Comparison of ENCODE assay signal across 28 cellular contexts in the genomic region with DNA sequence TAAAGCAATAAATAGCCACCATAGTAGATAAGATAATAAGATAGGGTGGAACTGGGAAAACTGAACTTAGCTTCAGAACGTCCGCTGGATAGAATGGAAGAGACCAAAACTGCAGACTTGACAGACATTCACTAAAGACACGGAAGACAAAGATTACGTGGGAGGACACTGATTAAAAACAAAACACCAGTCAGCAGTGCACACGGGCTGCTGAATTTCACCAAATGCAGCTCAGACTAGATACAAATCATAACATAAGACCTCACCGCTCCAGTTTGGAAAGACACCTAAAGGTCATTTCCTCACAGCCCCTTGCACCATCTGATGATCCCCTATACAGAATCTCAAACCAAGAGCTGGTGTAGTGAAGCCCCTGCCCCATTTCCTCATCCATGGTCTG. TPM values are rescaled to one million over a fixed set of nuclear protein-coding genes. Genes with fewer than 3 reads are reported as not detected.
A peak's percentile ranks its signal among the peaks of the same experiment; 100 is the strongest.
DNase-seq lines count a peak whose midpoint lies in the region; FAIRE-seq and TF ChIP-seq lines count a peak whose summit lies in the region.
"Had no signal": no experiment of that assay in that cellular context is flagged by ENCODE, and none has a peak within 500 bp of the region (broad histone marks: within the 10 kb centered on the region; RNA-seq: fewer than 3 reads in every experiment).

No MANE protein-coding gene starts in this region.

- TF ChIP-seq CTCF in bronchial epithelial cell (IDR thresholded peaks at IDR 0.05; ENCODE audit: insufficient read depth, low read length, severe bottlenecking) = no peak

- no peak overlapping the region for H3K27ac Mint-ChIP-seq in activated CD4-positive, alpha-beta memory T cell treated with anti-CD3 and anti-CD28 coated beads for 36 hours
- H3K27ac Mint-ChIP-seq in activated CD4-positive, alpha-beta memory T cell treated with anti-CD3 and anti-CD28 coated beads, Interleukin-2, amount 10 ng/mL, durations not matched to agents 7 days and 5 days = no peak overlapping the region
- H3K27ac Mint-ChIP-seq: B cell; CD4-positive, alpha-beta memory T cell; CD4-positive, CD25-positive, alpha-beta regulatory T cell; CD8-positive, alpha-beta memory T cell had no signal

- DNase-seq in activated CD4-positive, alpha-beta memory T cell treated with anti-CD3 and anti-CD28 coated beads for 36 hours = peak; percentile 18
- DNase-seq in activated CD4-positive, alpha-beta memory T cell treated with anti-CD3 and anti-CD28 coated beads, Interleukin-2, amount 10 ng/mL, durations not matched to agents 7 days and 5 days = no peak
- DNase-seq in bronchial epithelial cell (ENCODE audit: low read depth) (no peak), left kidney (ENCODE audit: low read depth, low spot score) (peak; percentile 12), cerebellar cortex (ENCODE audit: low spot score) (no peak), CD1c-positive myeloid dendritic cell (ENCODE audit: extremely low spot score) (no peak), NOMO-1 treated with dmso at 0.1 percent for 144 hours (lab: John Stamatoyannopoulos, UW; ENCODE audit: unreplicated experiment) (no peak)
- DNase-seq: AML-193; CD4-positive, alpha-beta memory T cell; CD4-positive, CD25-positive, alpha-beta regulatory T cell; CD8-positive, alpha-beta memory T cell; COR-L47; DMS 273 treated with DMSO at 0.1 percent for 48 hours; DMS153; DMS53; DMS79; DND-41; EL; GDM1 had no signal

- intact Hi-C loops in activated CD4-positive, alpha-beta memory T cell treated with anti-CD3 and anti-CD28 coated beads for 36 hours (cut with micrococcal nuclease) = no loop called here

- no peak overlapping the region for H3K4me3 ChIP-seq in bronchial epithelial cell (ENCODE audit: low read depth, low read length)
- H3K4me3 ChIP-seq: A549; BLaER1 treated with 17β-estradiol and CSF1 and Interleukin-3, amounts not matched to agents 10 nM and 100 nM; GM12878 had no signal

- no peaks in the 10 kb centered on the region for H3K36me3 Mint-ChIP-seq in activated CD4-positive, alpha-beta memory T cell treated with anti-CD3 and anti-CD28 coated beads for 36 hours
- no peaks in the 10 kb centered on the region for H3K36me3 Mint-ChIP-seq in activated CD4-positive, alpha-beta memory T cell treated with anti-CD3 and anti-CD28 coated beads, Interleukin-2, amount 10 ng/mL, durations not matched to agents 7 days and 5 days (ENCODE audit: low read depth)
- H3K36me3 Mint-ChIP-seq: CD4-positive, alpha-beta memory T cell; CD4-positive, CD25-positive, alpha-beta regulatory T cell; CD8-positive, alpha-beta memory T cell had no signal

- H3K9me3 Mint-ChIP-seq in activated CD4-positive, alpha-beta memory T cell treated with anti-CD3 and anti-CD28 coated beads for 36 hours = no peaks in the 10 kb centered on the region
- H3K9me3 Mint-ChIP-seq in activated CD4-positive, alpha-beta memory T cell treated with anti-CD3 and anti-CD28 coated beads, Interleukin-2, amount 10 ng/mL, durations not matched to agents 7 days and 5 days = no peaks in the 10 kb centered on the region
- H3K9me3 Mint-ChIP-seq: CD4-positive, alpha-beta memory T cell; CD8-positive, alpha-beta memory T cell had no signal

- peak; percentile 62 for FAIRE-seq in bronchial epithelial cell (lab: Jason Lieb, UNC)
- FAIRE-seq: A549, GM12878, GM12892, GM18507 had no signal

- CTCF ChIA-PET in activated CD4-positive, alpha-beta memory T cell treated with anti-CD3 and anti-CD28 coated beads for 36 hours (lab: Charles Lee) = no interaction called here
- CTCF ChIA-PET in activated CD4-positive, alpha-beta memory T cell treated with anti-CD3 and anti-CD28 coated beads, Interleukin-2, amount 10 ng/mL, durations not matched to agents 7 days and 5 days (lab: Charles Lee) = no interaction called here

- POLR2A ChIA-PET in activated CD4-positive, alpha-beta memory T cell treated with anti-CD3 and anti-CD28 coated beads for 36 hours (lab: Charles Lee) = no interaction called here
- POLR2A ChIA-PET in activated CD4-positive, alpha-beta memory T cell treated with anti-CD3 and anti-CD28 coated beads, Interleukin-2, amount 10 ng/mL, durations not matched to agents 7 days and 5 days (lab: Charles Lee) = no interaction called here

- peaks cover 23% of the 10 kb centered on the region for H3K27me3 Mint-ChIP-seq in activated CD4-positive, alpha-beta memory T cell treated with anti-CD3 and anti-CD28 coated beads for 36 hours
- H3K27me3 Mint-ChIP-seq in activated CD4-positive, alpha-beta memory T cell treated with anti-CD3 and anti-CD28 coated beads, Interleukin-2, amount 10 ng/mL, durations not matched to agents 7 days and 5 days = peaks cover 12% of the 10 kb centered on the region

- H3K36me3 ChIP-seq in bronchial epithelial cell (ENCODE audit: control insufficient read depth, insufficient read depth, low read length) = no peaks in the 10 kb centered on the region
- H3K36me3 ChIP-seq: BLaER1 treated with 17β-estradiol and CSF1 and Interleukin-3, amounts not matched to agents 10 nM and 100 nM had no signal

- no peaks in the 10 kb centered on the region for H3K4me1 Mint-ChIP-seq in activated CD4-positive, alpha-beta memory T cell treated with anti-CD3 and anti-CD28 coated beads for 36 hours (ENCODE audit: low read depth)
- H3K4me1 Mint-ChIP-seq in activated CD4-positive, alpha-beta memory T cell treated with anti-CD3 and anti-CD28 coated beads, Interleukin-2, amount 10 ng/mL, durations not matched to agents 7 days and 5 days = no peaks in the 10 kb centered on the region
- H3K4me1 Mint-ChIP-seq: B cell; CD4-positive, alpha-beta memory T cell; CD4-positive, CD25-positive, alpha-beta regulatory T cell; CD8-positive, alpha-beta memory T cell had no signal

- H3K27me3 ChIP-seq in bronchial epithelial cell (ENCODE audit: control insufficient read depth, insufficient read depth, low read length) = no peaks in the 10 kb centered on the region
- H3K27me3 ChIP-seq: BLaER1 treated with 17β-estradiol and CSF1 and Interleukin-3, amounts not matched to agents 10 nM and 100 nM had no signal

- H3K4me3 Mint-ChIP-seq in activated CD4-positive, alpha-beta memory T cell treated with anti-CD3 and anti-CD28 coated beads for 36 hours = no peak overlapping the region
- H3K4me3 Mint-ChIP-seq in activated CD4-positive, alpha-beta memory T cell treated with anti-CD3 and anti-CD28 coated beads, Interleukin-2, amount 10 ng/mL, durations not matched to agents 7 days and 5 days = no peak overlapping the region
- H3K4me3 Mint-ChIP-seq: B cell; CD4-positive, alpha-beta memory T cell; CD4-positive, CD25-positive, alpha-beta regulatory T cell; CD8-positive, alpha-beta memory T cell had no signal

RNA-seq across cellular contexts. Expression of gene OR2Y1, which starts 2.9 kb away (rescaled TPM):
- not detected for total RNA-seq in activated CD4-positive, alpha-beta memory T cell treated with anti-CD3 and anti-CD28 coated beads for 36 hours
- total RNA-seq in activated CD4-positive, alpha-beta memory T cell treated with anti-CD3 and anti-CD28 coated beads, Interleukin-2, amount 10 ng/mL, durations not matched to agents 7 days and 5 days = not detected
- total RNA-seq in bronchial epithelial cell = not detected in 2 replicates
- total RNA-seq: A172; B cell; CD4-positive, alpha-beta memory T cell; CD4-positive, CD25-positive, alpha-beta regulatory T cell; CD8-positive, alpha-beta memory T cell; Daoy; G401; GM12878 had no signal

RNA-seq across cellular contexts. Expression of gene MGAT1, which starts 59.9 kb away (rescaled TPM):
- total RNA-seq in activated CD4-positive, alpha-beta memory T cell treated with anti-CD3 and anti-CD28 coated beads for 36 hours = 100 to 1,000 TPM; 101 to 106 TPM
- 100 to 1,000 TPM; 184 to 185 TPM for total RNA-seq in activated CD4-positive, alpha-beta memory T cell treated with anti-CD3 and anti-CD28 coated beads, Interleukin-2, amount 10 ng/mL, durations not matched to agents 7 days and 5 days
- 62.1 and 78.2 TPM in 2 replicates for total RNA-seq in bronchial epithelial cell

Comparison
In these comparisons a context has a peak if more than half of its experiments do, and no peak if none do; other contexts are left out.
1. DNase-seq: peak in activated CD4-positive, alpha-beta memory T cell treated with anti-CD3 and anti-CD28 coated beads for 36 hours (single experiment) and left kidney (single experiment); none in activated CD4-positive, alpha-beta memory T cell treated with anti-CD3 and anti-CD28 coated beads, Interleukin-2, amount 10 ng/mL, durations not matched to agents 7 days and 5 days (single experiment), bronchial epithelial cell (single experiment), cerebellar cortex (single experiment), CD1c-positive myeloid dendritic cell (single experiment) and NOMO-1 treated with dmso at 0.1 percent for 144 hours (single experiment).